ENCODE assay signal across 19 cellular contexts in the genomic region with DNA sequence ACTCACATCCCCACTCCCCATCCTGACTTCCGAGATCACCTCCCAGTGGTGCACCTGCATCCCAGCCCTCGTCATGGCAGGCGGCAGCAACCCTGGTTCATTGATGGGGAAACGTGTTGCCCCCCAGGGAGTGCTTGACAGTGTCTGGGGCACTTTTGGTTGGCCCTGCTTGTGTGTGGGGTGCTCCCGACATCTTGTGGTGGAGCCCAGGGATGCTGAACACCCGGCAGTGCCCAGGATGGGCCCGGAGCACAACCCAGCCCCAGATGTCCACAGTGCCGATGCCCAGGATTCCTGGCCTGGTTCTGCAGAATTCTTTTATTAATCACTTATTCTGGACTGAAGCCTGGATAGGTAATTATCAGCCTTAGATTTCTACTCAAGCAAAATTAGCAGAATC. TPM values are rescaled to one million over a fixed set of nuclear protein-coding genes. Genes with fewer than 3 reads are reported as not detected.
A peak's percentile ranks its signal among the peaks of the same experiment; 100 is the strongest.
DNase-seq lines count a peak whose midpoint lies in the region; ATAC-seq and TF ChIP-seq lines count a peak whose summit lies in the region.
"Had no signal": no experiment of that assay in that cellular context is flagged by ENCODE, and none has a peak within 500 bp of the region (broad histone marks: within the 10 kb centered on the region; RNA-seq: fewer than 3 reads in every experiment).

No MANE protein-coding gene starts in this region.

- peaks cover 14 to 29% (median 25%) of the 10 kb centered on the region in 3 experiments for H3K36me3 Mint-ChIP-seq in H9 (ENCODE audit: insufficient read depth in 1 of 3, low read depth in 3 of 3)

- H2AK9ac ChIP-seq in IMR-90 (replicated peaks; ENCODE audit: low read depth, low read length, poor library complexity) = no peak overlapping the region

- TF ChIP-seq POLR2A in IMR-90 (IDR thresholded peaks at IDR 0.05; ENCODE audit: low read depth, low read length) (no peak), suprapubic skin (IDR thresholded peaks at IDR 0.05) (no peak)

- H3K9me3 Mint-ChIP-seq in H9 = peaks cover 0 to 3% of the 10 kb centered on the region in 2 experiments; a peak in 1 of 5 replicates

- peaks cover 14% of the 10 kb centered on the region for H3K23me2 ChIP-seq in H9 (ENCODE audit: insufficient read length, low read depth, low read length, poor library complexity, severe bottlenecking)

- no peak overlapping the region for H3K9ac ChIP-seq in IMR-90 (ENCODE audit: low read depth, low read length)
- H3K9ac ChIP-seq in OCI-LY1 (ENCODE audit: low read length) = no peak overlapping the region
- no peak overlapping the region for H3K9ac ChIP-seq in H9 (ENCODE audit: extremely low read depth, insufficient read length, low read length)

- TF ChIP-seq CTCF in IMR-90 (conservative IDR thresholded peaks at IDR 0.05; ENCODE audit: low read depth, low read length) (no peak), OCI-LY1 (IDR thresholded peaks at IDR 0.05; ENCODE audit: low read length) (no peak), left lung (IDR thresholded peaks at IDR 0.05) (no peak), suprapubic skin (IDR thresholded peaks at IDR 0.05) (no peak), H9 (conservative IDR thresholded peaks at IDR 0.05) (no peak)

- H4K20me1 ChIP-seq in IMR-90 (ENCODE audit: insufficient read depth, low read length) (0 out of 2 replicates have a peak, but pooled peaks cover 5% of the 10 kb centered on the region), OCI-LY1 (ENCODE audit: insufficient read depth, low read length) (no peaks in the 10 kb centered on the region), H9 (ENCODE audit: control insufficient read depth, insufficient read depth, insufficient read length) (no peaks in the 10 kb centered on the region)

- H3K14ac ChIP-seq in IMR-90 (replicated peaks; ENCODE audit: low read depth, low read length) = no peak overlapping the region
- no peak overlapping the region for H3K14ac ChIP-seq in H9 (ENCODE audit: insufficient read depth, low read length)

- DNase-seq in IMR-90 = no peak
- DNase-seq in left lung = peak; percentile 24 to 37
- DNase-seq in suprapubic skin (ENCODE audit: low spot score in 2 of 2) = peak; percentile 15 to 59
- DNase-seq in H9 = no peak
- DNase-seq: DMS53, GDM1, KG1, NCI-H1105 treated with DMSO at 0.1 percent for 48 hours, NCI-H2081, NCI-H2171 treated with DMSO at 0.1 percent for 48 hours, NCI-H526, PC-3, SHP77, SW 1271 had no signal

- no peak for ATAC-seq in IMR-90 (ENCODE audit: low read depth)
- no peak for ATAC-seq in left lung
- ATAC-seq in HG03565 (IDR thresholded peaks at IDR 0.05; ENCODE audit: unreplicated experiment) = no peak
- ATAC-seq in HG03045 (IDR thresholded peaks at IDR 0.05; ENCODE audit: unreplicated experiment) = no peak
- ATAC-seq: PC-3 had no signal

- no peak overlapping the region for H4K8ac ChIP-seq in IMR-90 (ENCODE audit: low read depth in 2 of 2, low read length in 2 of 2)
- no peak overlapping the region for H4K8ac ChIP-seq in H9 (replicated peaks; ENCODE audit: insufficient read length, low read depth, low read length)

- H2BK20ac ChIP-seq in IMR-90 (ENCODE audit: low read depth, low read length) (peak overlapping the region; percentile 19; the same call in 1 of the 2 replicates), H9 (ENCODE audit: low read depth, low read length, poor library complexity, severe bottlenecking) (no peak overlapping the region)

- no peak for TF ChIP-seq EP300 in suprapubic skin (IDR thresholded peaks at IDR 0.05)

- no peak overlapping the region for H3K4me3 Mint-ChIP-seq in H9
- H3K4me3 Mint-ChIP-seq: CD14-positive monocyte had no signal

- 76% methylated on average over 4 of the region's 8 CpGs; no CpG with 5 or more reads in 1 of the 2 experiments for WGBS in IMR-90 (ENCODE audit: extremely low coverage in 2 of 2, insufficient read length in 1 of 2), 2 experiments
- 72% methylated on average over 8 of the region's 8 CpGs for WGBS in suprapubic skin
- WGBS in H9 (ENCODE audit: extremely low coverage, insufficient read length, low lambda C conversion rate) = no CpG with 5 or more reads among the region's 8 CpGs

- no peak overlapping the region for H3K4ac ChIP-seq in IMR-90 (ENCODE audit: low read depth, low read length)
- no peak overlapping the region for H3K4ac ChIP-seq in H9 (ENCODE audit: low read depth, low read length)

- in situ Hi-C loops in IMR-90 (cut with MboI; ENCODE audit: low sequenced_read_pairs) = loop anchor here (25.0 kb wide), 1 partner anchor 834 kb away; no protein-coding TSS in a partner anchor

- no peaks in the 10 kb centered on the region for H3K27me3 Mint-ChIP-seq in H9 (ENCODE audit: low read depth)

- no TSS peak for BruUV-seq in IMR-90 (replicated peaks; lab: Mats Ljungman, UMichigan)

- H2BK120ac ChIP-seq in IMR-90 (ENCODE audit: low read depth, low read length) = no peak overlapping the region
- no peak overlapping the region for H2BK120ac ChIP-seq in H9 (ENCODE audit: low read depth, low read length, poor library complexity, severe bottlenecking)

- H3K18ac ChIP-seq in IMR-90 (ENCODE audit: low read depth, low read length) = no peak overlapping the region
- H3K18ac ChIP-seq in H9 (ENCODE audit: insufficient read length, low read depth, low read length) = no peak overlapping the region

- H2BK15ac ChIP-seq in IMR-90 (ENCODE audit: low read depth, low read length) (no peak overlapping the region), H9 (ENCODE audit: low read depth, low read length) (no peak overlapping the region)

- peaks cover 11 to 14% of the 10 kb centered on the region in 2 experiments for H3K4me1 Mint-ChIP-seq in H9

- H3K56ac ChIP-seq in IMR-90 (ENCODE audit: extremely low read depth, insufficient read depth, low read length) (no peak overlapping the region), H9 (ENCODE audit: insufficient read length, low read depth, low read length) (no peak overlapping the region)

- H2BK5ac ChIP-seq in IMR-90 (ENCODE audit: low read depth, low read length, poor library complexity, severe bottlenecking) (peak overlapping the region; percentile 98), H9 (ENCODE audit: insufficient read length, low read length) (no peak overlapping the region)

- no peaks in the 10 kb centered on the region for H3F3A ChIP-seq in OCI-LY1 (ENCODE audit: insufficient read depth, low read length)

- H3K27me3 ChIP-seq in IMR-90 (ENCODE audit: control insufficient read depth, insufficient read depth, low read length) = no peaks in the 10 kb centered on the region
- no peaks in the 10 kb centered on the region; the same call in 1 of the 2 replicates for H3K27me3 ChIP-seq in OCI-LY1 (ENCODE audit: insufficient read depth, low read length)
- no peaks in the 10 kb centered on the region for H3K27me3 ChIP-seq in left lung
- no peaks in the 10 kb centered on the region for H3K27me3 ChIP-seq in suprapubic skin
- H3K27me3 ChIP-seq in H9 (ENCODE audit: insufficient read depth, low read length) = no peaks in the 10 kb centered on the region

- H3K23ac ChIP-seq in IMR-90 (ENCODE audit: low read depth, low read length) (no peak overlapping the region), H9 (ENCODE audit: insufficient read length, low read depth, low read length) (no peak overlapping the region)

- no peak overlapping the region for H4K91ac ChIP-seq in IMR-90 (ENCODE audit: insufficient read depth, low read depth, low read length)
- no peak overlapping the region for H4K91ac ChIP-seq in H9 (ENCODE audit: insufficient read length, low read depth, low read length)

- H3K9me3 ChIP-seq in IMR-90 (ENCODE audit: control insufficient read depth, insufficient read depth, low read length) (no peaks in the 10 kb centered on the region), OCI-LY1 (ENCODE audit: low read length) (no peaks in the 10 kb centered on the region), left lung (no peaks in the 10 kb centered on the region), suprapubic skin (no peaks in the 10 kb centered on the region), H9 (ENCODE audit: control insufficient read depth, low read depth, low read length) (no peaks in the 10 kb centered on the region)

- POLR2A ChIA-PET in IMR-90 (lab: Charles Lee; ENCODE audit: unreplicated experiment) = no interaction called here

- no peak overlapping the region for H3K4me3 ChIP-seq in IMR-90 (ENCODE audit: insufficient read depth, low read depth, low read length)
- H3K4me3 ChIP-seq in OCI-LY1 (ENCODE audit: low read depth, low read length, poor library complexity, severe bottlenecking) = no peak overlapping the region
- H3K4me3 ChIP-seq in left lung = no peak overlapping the region
- H3K4me3 ChIP-seq in suprapubic skin = no peak overlapping the region
- H3K4me3 ChIP-seq: SK-N-MC had no signal

- H4K5ac ChIP-seq in IMR-90 (ENCODE audit: low read depth, low read length) (no peak overlapping the region), H9 (ENCODE audit: insufficient read length, low read depth, low read length) (no peak overlapping the region)

- no peak for TF ChIP-seq RAD21 in IMR-90 (IDR thresholded peaks at IDR 0.05; ENCODE audit: low read length)

- H3K36me3 ChIP-seq in IMR-90 (ENCODE audit: control insufficient read depth, insufficient read depth, low read length) (peaks cover 26% of the 10 kb centered on the region), OCI-LY1 (ENCODE audit: insufficient read depth, low read length) (peaks cover 31% of the 10 kb centered on the region), left lung (peaks cover 0 to 29% of the 10 kb centered on the region in 2 donors), suprapubic skin (peaks cover 24% of the 10 kb centered on the region)

- H3K79me2 ChIP-seq in OCI-LY1 (ENCODE audit: insufficient read depth, low read length) (no peaks in the 10 kb centered on the region; the same call in 1 of the 2 replicates), H9 (ENCODE audit: insufficient read depth, low read length) (peaks cover 3% of the 10 kb centered on the region; the same call in 1 of the 2 replicates)

- peaks cover 15% of the 10 kb centered on the region for H3K9me1 ChIP-seq in IMR-90 (ENCODE audit: insufficient read depth, low read length)

- CTCF ChIA-PET in IMR-90 (lab: Yijun Ruan, JAX) = no interaction called here

- H2AFZ ChIP-seq in IMR-90 (replicated peaks; ENCODE audit: low read length, poor library complexity) (no peak overlapping the region), OCI-LY1 (ENCODE audit: low read length) (no peak overlapping the region), H9 (ENCODE audit: low read length) (no peak overlapping the region)

- H2AK5ac ChIP-seq in IMR-90 (ENCODE audit: low read depth, low read length) (0 out of 2 replicates have a peak overlapping the region, but pooled peaks have one; percentile 88), H9 (ENCODE audit: insufficient read length, low read length) (no peak overlapping the region)

- intact Hi-C loops in IMR-90 (cut with micrococcal nuclease) = no loop called here
- intact Hi-C loops in left lung (cut with DNase I) = no loop called here

- H2BK12ac ChIP-seq in H9 (ENCODE audit: insufficient read length, low read depth, low read length) = no peak overlapping the region

- dilution Hi-C loops in IMR-90 (cut with HindIII; ENCODE audit: low sequenced_read_pairs, unreplicated experiment) = no loop called here

- no peak overlapping the region for H3K27ac Mint-ChIP-seq in H9
- H3K27ac Mint-ChIP-seq: CD14-positive monocyte had no signal

- no peak overlapping the region for H3K4me2 ChIP-seq in IMR-90 (ENCODE audit: low read depth, low read length)
- peak overlapping the region; percentile 23; the same call in 1 of the 2 replicates for H3K4me2 ChIP-seq in OCI-LY1 (ENCODE audit: low read length)
- H3K4me2 ChIP-seq in H9 (ENCODE audit: insufficient read depth, insufficient read length, low read length) = no peak overlapping the region

- H3K27ac ChIP-seq in IMR-90 (ENCODE audit: insufficient read depth, low read length) (no peak overlapping the region), OCI-LY1 (ENCODE audit: low read depth, low read length, poor library complexity, severe bottlenecking) (no peak overlapping the region), left lung (no peak overlapping the region), suprapubic skin (no peak overlapping the region), H9 (ENCODE audit: insufficient read length, low read depth, low read length) (no peak overlapping the region)
- H3K27ac ChIP-seq: SK-N-MC had no signal

- H3K9me2 ChIP-seq in OCI-LY1 (ENCODE audit: low read depth, low read length) = no peaks in the 10 kb centered on the region

- H3T11ph ChIP-seq in H9 (ENCODE audit: low read length) = no peak overlapping the region

- peaks cover 30% of the 10 kb centered on the region for H3K4me1 ChIP-seq in IMR-90 (ENCODE audit: control insufficient read depth, insufficient read depth, low read length)
- H3K4me1 ChIP-seq in OCI-LY1 (ENCODE audit: insufficient read depth, low read length, severe bottlenecking) = peaks cover 64% of the 10 kb centered on the region
- peaks cover 0 to 14% of the 10 kb centered on the region in 2 donors for H3K4me1 ChIP-seq in left lung
- peaks cover 23% of the 10 kb centered on the region for H3K4me1 ChIP-seq in suprapubic skin
- H3K4me1 ChIP-seq in H9 (ENCODE audit: insufficient read depth, low read length) = no peaks in the 10 kb centered on the region

- H3K79me1 ChIP-seq in IMR-90 (ENCODE audit: low read depth in 1 of 2, low read length in 2 of 2) = peaks cover 24 to 75% of the 10 kb centered on the region in 2 experiments; a peak in 3 of 4 replicates
- H3K79me1 ChIP-seq in H9 (ENCODE audit: insufficient read depth, low read depth, low read length, poor library complexity, severe bottlenecking) = peaks cover 6% of the 10 kb centered on the region

RNA-seq across cellular contexts. Expression of gene MRPL36, which starts 3.7 kb away (rescaled TPM):
- total RNA-seq in IMR-90 (2012; rRNA removed) (63.9 and 85.9 TPM in 2 replicates), left lung (10 to 100 TPM; 35.1 to 38.4 TPM), suprapubic skin (10 to 100 TPM; 13.7 to 62.5 (median 41.2) TPM), H9 (2021) (67.3 and 68.9 TPM in 2 replicates)
- polyA plus RNA-seq in IMR-90 (2012; rRNA removed) = 103 and 134 TPM in 2 replicates
- polyA plus RNA-seq in IMR-90 (2012; cell fraction: cytosol; rRNA removed) = 101 and 125 TPM in 2 replicates
- polyA plus RNA-seq in IMR-90 (2012; cell fraction: nucleus; rRNA removed; ENCODE audit: low replicate concordance) = 35.7 and 44.4 TPM in 2 replicates

RNA-seq across cellular contexts. Expression of gene NDUFS6, which starts 5.3 kb away (rescaled TPM):
- total RNA-seq in IMR-90 (2012; rRNA removed) (10.4 and 26.9 TPM in 2 replicates), left lung (10 to 100 TPM; 26.8 to 29.0 TPM), suprapubic skin (10 to 100 TPM; 38.9 to 64.5 (median 51.2) TPM), H9 (2021) (62.5 and 63.7 TPM in 2 replicates)
- 69.0 and 119 TPM in 2 replicates for polyA plus RNA-seq in IMR-90 (2012; rRNA removed)
- polyA plus RNA-seq in IMR-90 (2012; cell fraction: cytosol; rRNA removed) = 70.7 and 121 TPM in 2 replicates
- polyA plus RNA-seq in IMR-90 (2012; cell fraction: nucleus; rRNA removed; ENCODE audit: low replicate concordance) = 19.3 and 45.4 TPM in 2 replicates

Comparison
In these comparisons a context has a peak if more than half of its experiments do, and no peak if none do; other contexts are left out.
1. DNase-seq: peak in left lung (2 of 2) and suprapubic skin (2 of 2); none in IMR-90 (single experiment) and H9 (single experiment).